In the genomic region with DNA sequence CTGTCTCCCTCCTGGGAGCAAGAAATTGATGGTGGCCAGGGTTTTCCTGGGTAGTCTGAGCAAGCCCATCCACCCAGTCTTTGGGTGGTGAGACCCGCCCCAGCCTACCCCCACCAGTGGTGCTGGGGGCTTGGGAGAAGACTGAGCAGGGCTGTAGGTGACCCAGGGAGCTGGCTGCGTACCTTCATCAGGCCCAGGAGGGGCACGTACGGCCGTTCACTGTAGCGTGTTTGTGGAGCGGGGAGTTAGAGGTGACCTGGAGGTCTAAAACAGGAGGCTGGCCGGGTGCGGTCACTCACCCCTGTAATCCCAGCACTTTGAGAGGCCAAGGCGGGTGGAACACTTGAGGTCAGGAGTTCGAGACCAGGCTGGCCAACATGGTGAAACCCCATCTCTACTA, we compare ENCODE assay signal across 20 cellular contexts.
"Had no signal": no experiment of that assay in that cellular context is flagged by ENCODE, and none has a peak within 500 bp of the region (broad histone marks: within the 10 kb centered on the region; RNA-seq: fewer than 3 reads in every experiment).

No MANE protein-coding gene starts in this region.

- H3K4me1 ChIP-seq: colonic mucosa, thyroid gland had no signal

- H3K36me3 ChIP-seq: colonic mucosa, esophagus squamous epithelium, left ventricle myocardium inferior, right atrium auricular region, sigmoid colon, stomach, thyroid gland, upper lobe of right lung had no signal

- H3K4me3 ChIP-seq: colonic mucosa, esophagus squamous epithelium, gastroesophageal sphincter, left ventricle myocardium inferior, lung, right atrium auricular region, sigmoid colon, skin epidermis, stomach, thyroid gland, upper lobe of right lung had no signal

- H3K27me3 ChIP-seq: colonic mucosa, esophagus squamous epithelium, gastroesophageal sphincter, right atrium auricular region, sigmoid colon, stomach, thyroid gland, upper lobe of right lung had no signal

- H3K27ac ChIP-seq: colonic mucosa, left ventricle myocardium inferior, thyroid gland, upper lobe of right lung had no signal

- H3K9me3 ChIP-seq: colonic mucosa, esophagus squamous epithelium, gastroesophageal sphincter, left ventricle myocardium inferior, right atrium auricular region, sigmoid colon, stomach, thyroid gland, upper lobe of right lung had no signal

- DNase-seq: cerebellar nuclear complex; colonic mucosa; dermis blood vessel endothelial cell; esophagus squamous epithelium; foreskin fibroblast; glutamatergic neuron; islet precursor cell; left ventricle myocardium inferior; mesendoderm; naive B cell; sigmoid colon; stimulated activated CD4-positive, alpha-beta T cell treated with anti-CD3 and anti-CD28 coated beads, Interleukin-12 subunit alpha, Interleukin-12 subunit beta, amount 100 ng/mL, for 4 hours; stimulated activated naive CD4-positive, alpha-beta T cell; stomach; thyroid gland; upper lobe of right lung had no signal

- ATAC-seq: gastroesophageal sphincter, upper lobe of right lung had no signal
